In the genomic region with DNA sequence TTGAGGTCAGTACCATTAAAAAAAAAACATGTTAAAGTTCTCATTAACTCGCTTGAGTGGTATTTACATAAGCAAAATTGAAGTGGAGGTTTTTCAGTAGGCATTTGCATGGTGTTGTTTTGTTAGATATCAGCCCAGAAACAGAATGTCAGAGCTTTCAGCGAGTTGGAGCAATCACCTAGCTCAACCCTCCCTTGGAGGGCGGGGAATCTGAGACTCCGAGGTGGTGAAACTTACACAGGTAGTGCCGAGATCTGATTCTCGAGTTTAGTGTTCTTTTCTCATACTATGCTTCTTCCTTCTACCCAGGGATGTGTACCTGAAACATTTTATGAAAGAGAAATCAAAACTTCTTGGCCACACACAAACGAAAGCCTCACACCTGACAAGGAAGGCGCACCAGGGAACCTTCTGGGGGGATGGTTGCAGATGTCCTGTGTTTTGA, we compare ENCODE assay signal across 9 cellular contexts. TPM values are rescaled to one million over a fixed set of nuclear protein-coding genes. Genes with fewer than 3 reads are reported as not detected.
A peak's percentile ranks its signal among the peaks of the same experiment; 100 is the strongest.
DNase-seq lines count a peak whose midpoint lies in the region; ATAC-seq, FAIRE-seq and TF ChIP-seq lines count a peak whose summit lies in the region.
"Had no signal": no experiment of that assay in that cellular context is flagged by ENCODE, and none has a peak within 500 bp of the region (broad histone marks: within the 10 kb centered on the region; RNA-seq: fewer than 3 reads in every experiment).

No MANE protein-coding gene starts in this region.

- ATAC-seq in GM21723 (IDR thresholded peaks at IDR 0.05; ENCODE audit: unreplicated experiment): peak; percentile 55

- no peaks in the 10 kb centered on the region for H3K9me3 ChIP-seq in A673 (ENCODE audit: low read depth, low read length, poor library complexity, severe bottlenecking)

- no peak overlapping the region for H3K4me3 ChIP-seq in A673 (ENCODE audit: low read depth, low read length, poor library complexity, severe bottlenecking)

- peak overlapping the region; percentile 44 for H3K4me3 Mint-ChIP-seq in neural crest cell
- H3K4me3 Mint-ChIP-seq: dendritic cell treated with granulocyte-macrophage colony-stimulating factor and Interleukin-4, amounts not matched to agents 40 ng/mL and 50 ng/mL, for 4 days had no signal

- peak overlapping the region; percentile 93; the same call in 1 of the 2 replicates for H3K27ac ChIP-seq in VCaP
- no peak overlapping the region for H3K27ac ChIP-seq in A673 (ENCODE audit: low read depth, low read length, poor library complexity, severe bottlenecking)

- POLR2A ChIA-PET in A673 (lab: Charles Lee; ENCODE audit: low non-redundant PET): no interaction called here

- no peaks in the 10 kb centered on the region for H3K27me3 ChIP-seq in A673 (replicated peaks; ENCODE audit: insufficient read depth, low read depth, low read length, poor library complexity)

- peak; percentile 85 for FAIRE-seq in GM18507 (lab: Jason Lieb, UNC)

- BruUV-seq in A673 (replicated peaks; lab: Mats Ljungman, UMichigan): no TSS peak

- peaks cover 6% of the 10 kb centered on the region for H3K4me1 ChIP-seq in A673 (ENCODE audit: insufficient read depth, low read length, poor library complexity, severe bottlenecking)

- no peak overlapping the region for H3K27ac Mint-ChIP-seq in neural crest cell (ENCODE audit: unreplicated experiment)
- H3K27ac Mint-ChIP-seq: dendritic cell treated with granulocyte-macrophage colony-stimulating factor and Interleukin-4, amounts not matched to agents 40 ng/mL and 50 ng/mL, for 4 days had no signal

- H3K4me1 Mint-ChIP-seq in neural crest cell: peaks cover 76% of the 10 kb centered on the region

- no peaks in the 10 kb centered on the region for H3K9me3 Mint-ChIP-seq in neural crest cell
- H3K9me3 Mint-ChIP-seq: dendritic cell treated with granulocyte-macrophage colony-stimulating factor and Interleukin-4, amounts not matched to agents 40 ng/mL and 50 ng/mL, for 4 days had no signal

- CTCF ChIA-PET in A673 (lab: Charles Lee): no interaction called here

- no peaks in the 10 kb centered on the region for H3K27me3 Mint-ChIP-seq in neural crest cell (ENCODE audit: low read depth)
- H3K27me3 Mint-ChIP-seq: dendritic cell treated with granulocyte-macrophage colony-stimulating factor and Interleukin-4, amounts not matched to agents 40 ng/mL and 50 ng/mL, for 4 days had no signal

- H3K36me3 Mint-ChIP-seq in neural crest cell (ENCODE audit: low read depth): peaks cover 10% of the 10 kb centered on the region

- DNase-seq in GM18507 (ENCODE audit: extremely low spot score, insufficient read length, low read depth) (no peak), neural crest cell (ENCODE audit: low read depth, low spot score) (no peak), A673 (ENCODE audit: low spot score) (no peak), inferior parietal cortex (ENCODE audit: extremely low spot score) (no peak), NCI-H146 (lab: John Stamatoyannopoulos, UW) (no peak), DMS79 treated with DMSO at 0.1 percent for 48 hours (lab: John Stamatoyannopoulos, UW) (no peak)

- intact Hi-C loops in A673 (cut with micrococcal nuclease; ENCODE audit: unreplicated experiment): no loop called here

- H3K36me3 ChIP-seq in A673 (ENCODE audit: insufficient read depth, low read length, poor library complexity, severe bottlenecking): peaks cover 26% of the 10 kb centered on the region

- TF ChIP-seq CTCF in VCaP (conservative IDR thresholded peaks at IDR 0.05): no peak
- no peak for TF ChIP-seq CTCF in neural crest cell (conservative IDR thresholded peaks at IDR 0.05)
- TF ChIP-seq CTCF in A673 (conservative IDR thresholded peaks at IDR 0.05; ENCODE audit: low read depth, low read length): no peak

RNA-seq across cellular contexts. Expression of a gene that starts 6.6 kb away (rescaled TPM):
- 108 TPM in 2 replicates for total RNA-seq in neural crest cell
- 78.6 and 82.8 TPM in 2 replicates for total RNA-seq in A673 (2021)
